Comparison of ENCODE assay signal across 18 cellular contexts in genomic region chr1:240602189-240602588, GRCh38.
DNase-seq lines count a peak whose midpoint lies in the region; ATAC-seq and TF ChIP-seq lines count a peak whose summit lies in the region.
"Had no signal": no experiment of that assay in that cellular context is flagged by ENCODE, and none has a peak within 500 bp of the region (broad histone marks: within the 10 kb centered on the region; RNA-seq: fewer than 3 reads in every experiment).

No MANE protein-coding gene starts in this region.

- H3K9ac ChIP-seq in MM.1S (ENCODE audit: low read length), result no peak overlapping the region
- H3K9ac ChIP-seq: KMS-11 had no signal

- no peaks in the 10 kb centered on the region for H4K20me1 ChIP-seq in MM.1S (ENCODE audit: insufficient read depth, low read length)

- no peaks in the 10 kb centered on the region for H3K9me3 ChIP-seq in MM.1S (replicated peaks; ENCODE audit: insufficient read depth, low read length)
- H3K9me3 ChIP-seq: gastrocnemius medialis had no signal

- H3K4me3 ChIP-seq in AG10803 (ENCODE audit: low read length) (no peak overlapping the region), MM.1S (ENCODE audit: low read length) (no peak overlapping the region), brain microvascular endothelial cell (ENCODE audit: low read depth, low read length) (no peak overlapping the region)
- H3K4me3 ChIP-seq: gastrocnemius medialis, GM12878, GM23338 had no signal

- H3K4me2 ChIP-seq in MM.1S (ENCODE audit: low read depth, low read length), result no peak overlapping the region
- H3K4me2 ChIP-seq: GM23338, KMS-11 had no signal

- H3K79me2 ChIP-seq in MM.1S (ENCODE audit: low read length), result no peaks in the 10 kb centered on the region

- no peaks in the 10 kb centered on the region for H3K9me2 ChIP-seq in MM.1S (replicated peaks; ENCODE audit: insufficient read depth, low read length)

- TF ChIP-seq CTCF in AG10803 (conservative IDR thresholded peaks at IDR 0.05; ENCODE audit: low read length), result peak; percentile 41
- TF ChIP-seq CTCF in MM.1S (IDR thresholded peaks at IDR 0.05; ENCODE audit: low read length), result peak; percentile 34
- peak; percentile 23 for TF ChIP-seq CTCF in brain microvascular endothelial cell (IDR thresholded peaks at IDR 0.05; ENCODE audit: low read depth, low read length, missing control alignments)

- H3K27me3 ChIP-seq in MM.1S (replicated peaks; ENCODE audit: insufficient read depth, low read length) (no peaks in the 10 kb centered on the region), brain microvascular endothelial cell (replicated peaks) (no peaks in the 10 kb centered on the region)
- H3K27me3 ChIP-seq: gastrocnemius medialis had no signal

- H3K4me1 ChIP-seq in MM.1S (ENCODE audit: low read length), result no peaks in the 10 kb centered on the region
- H3K4me1 ChIP-seq: gastrocnemius medialis had no signal

- ATAC-seq in HG02973 (IDR thresholded peaks at IDR 0.05; ENCODE audit: unreplicated experiment) (no peak), HG03196 (IDR thresholded peaks at IDR 0.05; ENCODE audit: unreplicated experiment) (no peak)
- ATAC-seq: activated CD8-positive, alpha-beta T cell treated with anti-CD3 and anti-CD28 coated beads for 36 hours; gastrocnemius medialis; GM12878; GM23338; left colon; T-cell had no signal

- H3K36me3 ChIP-seq in MM.1S (replicated peaks; ENCODE audit: insufficient read depth, low read length), result no peaks in the 10 kb centered on the region
- no peaks in the 10 kb centered on the region for H3K36me3 ChIP-seq in brain microvascular endothelial cell (replicated peaks)
- H3K36me3 ChIP-seq: gastrocnemius medialis had no signal

- H3K27ac ChIP-seq in MM.1S (ENCODE audit: low read length) (no peak overlapping the region), brain microvascular endothelial cell (no peak overlapping the region)
- H3K27ac ChIP-seq: gastrocnemius medialis, KMS-11 had no signal

- H2AFZ ChIP-seq in MM.1S (ENCODE audit: low read length), result no peak overlapping the region
- H2AFZ ChIP-seq: GM23338 had no signal

- no peaks in the 10 kb centered on the region for H3F3A ChIP-seq in MM.1S (ENCODE audit: insufficient read depth, low read length)

- in situ Hi-C loops in brain microvascular endothelial cell (cut with HindIII; ENCODE audit: low pct_ligation_motif_present, low sequenced_read_pairs), result no loop called here

- no peak for DNase-seq in AG10803 (ENCODE audit: low read depth)
- no peak for DNase-seq in MM.1S
- no peak for DNase-seq in brain microvascular endothelial cell
- DNase-seq in iris pigment epithelial cell (ENCODE audit: low read depth), result peak; percentile 20
- no peak for DNase-seq in NCI-H748 (lab: John Stamatoyannopoulos, UW; ENCODE audit: unreplicated experiment)
- DNase-seq in NCI-H2081 (lab: John Stamatoyannopoulos, UW), result no peak
- DNase-seq: activated CD8-positive, alpha-beta T cell treated with anti-CD3 and anti-CD28 coated beads for 36 hours; activated T-cell treated with anti-CD3 and anti-CD28 coated beads, Interleukin-2, amount 50 U/mL, for 48 hours; gastrocnemius medialis; left colon; NCI-H1105; retina; T-cell had no signal
